10 cellular contexts compared by ENCODE assay signal in the genomic region with DNA sequence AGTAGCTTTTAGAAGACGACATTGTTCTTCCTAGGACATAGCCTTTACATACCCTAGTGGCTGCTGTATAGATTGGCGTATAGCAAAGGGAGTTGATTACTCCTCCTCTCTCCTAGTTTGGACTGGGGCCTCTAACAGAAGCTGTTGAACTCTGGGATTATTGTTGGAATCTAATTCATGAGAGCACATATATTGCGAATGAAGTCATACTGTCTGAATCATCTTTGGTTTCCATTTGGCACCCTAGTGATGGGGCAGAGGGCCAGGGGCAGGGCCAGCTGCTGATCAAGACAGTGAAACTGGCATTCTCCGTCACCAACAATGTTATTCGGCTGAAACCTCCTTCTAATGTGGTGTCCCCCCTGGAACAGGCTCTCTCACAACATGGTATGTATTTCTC. TPM values are rescaled to one million over a fixed set of nuclear protein-coding genes. Genes with fewer than 3 reads are reported as not detected.
DNase-seq lines count a peak whose midpoint lies in the region; ATAC-seq and TF ChIP-seq lines count a peak whose summit lies in the region.
"Had no signal": no experiment of that assay in that cellular context is flagged by ENCODE, and none has a peak within 500 bp of the region (broad histone marks: within the 10 kb centered on the region; RNA-seq: fewer than 3 reads in every experiment).

No MANE protein-coding gene starts in this region.

- H3K9me3 ChIP-seq in heart right ventricle (no peaks in the 10 kb centered on the region), mesenchymal stem cell (ENCODE audit: control insufficient read depth, low read length) (no peaks in the 10 kb centered on the region), aorta (ENCODE audit: control insufficient read depth, low read length) (no peaks in the 10 kb centered on the region), esophagus muscularis mucosa (no peaks in the 10 kb centered on the region)

- peak overlapping the region; percentile 62 for H4K8ac ChIP-seq in mesenchymal stem cell (ENCODE audit: low read length)

- TF ChIP-seq EP300 in esophagus muscularis mucosa (IDR thresholded peaks at IDR 0.05): no peak

- ATAC-seq in heart right ventricle (peak; percentile 25 to 89 (median 68)), aorta (ENCODE audit: low FRiP score) (peak; percentile 41), GM21447 (IDR thresholded peaks at IDR 0.05; ENCODE audit: unreplicated experiment) (no peak)

- no peak overlapping the region for H3K18ac ChIP-seq in mesenchymal stem cell (ENCODE audit: low read depth in 1 of 2, low read length in 2 of 2)

- H2BK12ac ChIP-seq in mesenchymal stem cell (ENCODE audit: low read length in 2 of 2): no peak overlapping the region

- H3K4ac ChIP-seq in mesenchymal stem cell (ENCODE audit: low read depth in 1 of 2, low read length in 2 of 2): no peak overlapping the region

- no peak overlapping the region for H2BK120ac ChIP-seq in mesenchymal stem cell (ENCODE audit: low read depth, low read length)

- no peak overlapping the region for H3K4me2 ChIP-seq in mesenchymal stem cell (ENCODE audit: low read length, poor library complexity, severe bottlenecking)

- H2BK15ac ChIP-seq in mesenchymal stem cell (ENCODE audit: low read depth, poor library complexity, severe bottlenecking): no peak overlapping the region

- H3K4me1 ChIP-seq in heart right ventricle: peaks cover 0 to 7% (median 0%) of the 10 kb centered on the region in 9 donors
- peaks cover 6% of the 10 kb centered on the region for H3K4me1 ChIP-seq in mesenchymal stem cell (ENCODE audit: control insufficient read depth, insufficient read depth, low read depth, low read length)
- peaks cover 0 to 3% of the 10 kb centered on the region in 2 donors for H3K4me1 ChIP-seq in aorta (ENCODE audit: control insufficient read depth in 1 of 2, insufficient read depth in 2 of 2, low read length in 2 of 2)
- peaks cover 0 to 7% (median 3%) of the 10 kb centered on the region in 4 donors for H3K4me1 ChIP-seq in esophagus muscularis mucosa

- TF ChIP-seq CTCF in heart right ventricle (IDR thresholded peaks at IDR 0.05): no peak
- no peak for TF ChIP-seq CTCF in cardiac fibroblast (IDR thresholded peaks at IDR 0.05; ENCODE audit: low read depth, low read length)
- no peak for TF ChIP-seq CTCF in esophagus muscularis mucosa (IDR thresholded peaks at IDR 0.05)

- H2AK5ac ChIP-seq in mesenchymal stem cell (ENCODE audit: low read length, severe bottlenecking): no peak overlapping the region

- TF ChIP-seq POLR2A in esophagus muscularis mucosa (IDR thresholded peaks at IDR 0.05; ENCODE audit: low read depth): no peak

- H3K4me3 ChIP-seq in heart right ventricle (no peak overlapping the region), cardiac fibroblast (replicated peaks in 1 of 2; ENCODE audit: low read depth in 2 of 2, low read length in 2 of 2) (no peak overlapping the region), mesenchymal stem cell (ENCODE audit: insufficient read depth in 1 of 2, low read depth in 1 of 2, low read length in 2 of 2) (peak overlapping the region in 1 of 2 experiments; percentile 23), aorta (ENCODE audit: low read length in 2 of 2) (no peak overlapping the region), esophagus muscularis mucosa (no peak overlapping the region)

- H3K9ac ChIP-seq in mesenchymal stem cell (ENCODE audit: low read length): peak overlapping the region; percentile 54

- H3K27me3 ChIP-seq in heart right ventricle (no peaks in the 10 kb centered on the region), mesenchymal stem cell (ENCODE audit: control insufficient read depth in 1 of 2, insufficient read depth in 1 of 2, low read length in 2 of 2) (no peaks in the 10 kb centered on the region), aorta (ENCODE audit: control insufficient read depth in 1 of 2, insufficient read depth in 2 of 2, low read length in 1 of 2) (no peaks in the 10 kb centered on the region), esophagus muscularis mucosa (no peaks in the 10 kb centered on the region)

- H4K91ac ChIP-seq in mesenchymal stem cell (ENCODE audit: low read length): no peak overlapping the region

- H2AFZ ChIP-seq in mesenchymal stem cell (ENCODE audit: low read depth, low read length): no peak overlapping the region

- H3K36me3 ChIP-seq in heart right ventricle (peaks cover 0 to 100% (median 44%) of the 10 kb centered on the region in 9 donors), mesenchymal stem cell (ENCODE audit: control insufficient read depth in 1 of 2, insufficient read depth in 2 of 2, low read depth in 1 of 2, low read length in 2 of 2) (peaks cover 43 to 70% of the 10 kb centered on the region in 2 experiments), aorta (ENCODE audit: control insufficient read depth in 1 of 2, insufficient read depth in 2 of 2, low read length in 1 of 2) (peaks cover 3 to 4% of the 10 kb centered on the region in 2 donors), esophagus muscularis mucosa (peaks cover 72 to 100% (median 89%) of the 10 kb centered on the region in 4 donors)

- 86 to 88% methylated on average over 5 of the region's 5 CpGs for WGBS in heart right ventricle, 2 donors
- WGBS in mesenchymal stem cell: 94% methylated on average over 5 of the region's 5 CpGs
- 15 to 20% methylated on average over 5 of the region's 5 CpGs for WGBS in aorta, 2 donors
- WGBS in esophagus muscularis mucosa: 67% methylated on average over 5 of the region's 5 CpGs

- DNase-seq in heart right ventricle: peak in 1 of 2 donors; percentile 38
- no peak for DNase-seq in cardiac septum (ENCODE audit: low spot score)
- peak; percentile 66 to 85 for DNase-seq in cardiac fibroblast (ENCODE audit: low read depth in 2 of 2)
- DNase-seq in mesenchymal stem cell: peak; percentile 24
- peak; percentile 81 to 87 for DNase-seq in aorta
- no peak for DNase-seq in stimulated activated CD4-positive, alpha-beta T cell treated with anti-CD3 and anti-CD28 coated beads, Interleukin-12 subunit alpha, Interleukin-12 subunit beta, amount 100 ng/mL, for 4 hours
- DNase-seq in esophagus muscularis mucosa (ENCODE audit: extremely low spot score): no peak
- DNase-seq: activated CD4-positive, alpha-beta T cell treated with anti-CD3 and anti-CD28 coated beads, Interleukin-2, amount 50 U/mL, for 4 hours; NCI-H446 treated with DMSO at 0.1 percent for 48 hours had no signal

- no peak overlapping the region for H3K14ac ChIP-seq in mesenchymal stem cell (ENCODE audit: low read length in 2 of 2)

- H3K79me1 ChIP-seq in mesenchymal stem cell (replicated peaks; ENCODE audit: low read length, poor library complexity, severe bottlenecking): peaks cover 2% of the 10 kb centered on the region

- H2BK5ac ChIP-seq in mesenchymal stem cell (ENCODE audit: low read depth, low read length, poor library complexity, severe bottlenecking): no peak overlapping the region

- intact Hi-C loops in heart right ventricle (cut with DNase I): loop anchor here in 1 of 10 donors (10.0 kb wide), 1 partner anchor 393 kb away; no protein-coding TSS in a partner anchor
- intact Hi-C loops in cardiac septum (cut with DNase I): no loop called here
- intact Hi-C loops in aorta (cut with DNase I): no loop called here
- intact Hi-C loops in esophagus muscularis mucosa (cut with DNase I): no loop called here

- H3K27ac ChIP-seq in heart right ventricle: peak overlapping the region in 5 of 10 donors; percentile 33 to 74 (median 54)
- peak overlapping the region; percentile 70 for H3K27ac ChIP-seq in mesenchymal stem cell (ENCODE audit: low read length, poor library complexity, severe bottlenecking)
- peak overlapping the region; percentile 20 to 92 for H3K27ac ChIP-seq in aorta (ENCODE audit: low read depth in 1 of 2, low read length in 2 of 2)
- H3K27ac ChIP-seq in esophagus muscularis mucosa (replicated peaks in 1 of 4): peak overlapping the region in 2 of 4 donors; percentile 53 to 54

- H3K23ac ChIP-seq in mesenchymal stem cell (ENCODE audit: low read length in 2 of 2): no peak overlapping the region

RNA-seq across cellular contexts. Expression of a gene that starts 40.3 kb away (rescaled TPM):
- total RNA-seq in heart right ventricle (10 to 100 TPM; 16.1 to 27.3 (median 20.6) TPM), cardiac septum (36.3 TPM), aorta (10 to 100 TPM; 37.1 to 44.5 TPM), esophagus muscularis mucosa (10 to 100 TPM; 22.9 to 34.0 (median 29.4) TPM)
- polyA plus RNA-seq in heart right ventricle (10 to 100 TPM; 12.7 to 20.6 TPM), aorta (10 to 100 TPM in 1 of 2 donors, 1 to 10 TPM in 1; 4.9 to 14.4 TPM)
- polyA plus RNA-seq in mesenchymal stem cell (2013, experiment 1 of 2): 14.9 TPM
- 14.6 TPM for polyA plus RNA-seq in mesenchymal stem cell (2013, experiment 2 of 2)

RNA-seq across cellular contexts. Expression of a gene that starts 40.3 kb away (rescaled TPM):
- total RNA-seq in heart right ventricle (10 to 100 TPM; 25.2 to 40.5 (median 31.5) TPM), cardiac septum (40.6 TPM), aorta (100 to 1,000 TPM in 1 of 2 donors, 10 to 100 TPM in 1; 64.9 to 107 TPM), esophagus muscularis mucosa (10 to 100 TPM; 71.6 to 92.3 (median 88.5) TPM)
- polyA plus RNA-seq in heart right ventricle (10 to 100 TPM; 34.1 to 51.3 TPM), aorta (100 to 1,000 TPM in 1 of 2 donors, 10 to 100 TPM in 1; 34.4 to 232 TPM)
- 29.7 TPM for polyA plus RNA-seq in mesenchymal stem cell (2013, experiment 1 of 2)
- polyA plus RNA-seq in mesenchymal stem cell (2013, experiment 2 of 2): 30.5 TPM

RNA-seq across cellular contexts. Expression of a gene that starts 40.4 kb away (rescaled TPM):
- 10 to 100 TPM in 3 of 10 donors, 1 to 10 TPM in 7; 6.0 to 12.0 (median 8.8) TPM for total RNA-seq in heart right ventricle
- 10 to 100 TPM in 1 of 2 donors, 1 to 10 TPM in 1; 5.0 to 14.2 TPM for polyA plus RNA-seq in heart right ventricle
- 9.8 TPM for total RNA-seq in cardiac septum
- 31.1 TPM for polyA plus RNA-seq in mesenchymal stem cell (2013, experiment 1 of 2)
- polyA plus RNA-seq in mesenchymal stem cell (2013, experiment 2 of 2): 31.0 TPM
- total RNA-seq in aorta: 10 to 100 TPM in 1 of 2 donors, 1 to 10 TPM in 1; 8.4 to 10.5 TPM
- polyA plus RNA-seq in aorta: 10 to 100 TPM in 1 of 2 donors, 1 to 10 TPM in 1; 4.3 to 10.7 TPM
- total RNA-seq in esophagus muscularis mucosa: 10 to 100 TPM; 10.4 to 20.7 (median 14.1) TPM

RNA-seq across cellular contexts. Expression of a gene that starts 48.6 kb away (rescaled TPM):
- total RNA-seq in heart right ventricle (10 to 100 TPM; 30.4 to 46.0 (median 34.5) TPM), cardiac septum (39.3 TPM), aorta (10 to 100 TPM; 21.8 to 28.3 TPM), esophagus muscularis mucosa (10 to 100 TPM; 23.9 to 44.2 (median 32.1) TPM)
- polyA plus RNA-seq in heart right ventricle (10 to 100 TPM; 39.6 to 44.4 TPM), aorta (10 to 100 TPM in 1 of 2 donors, 1 to 10 TPM in 1; 8.5 to 32.3 TPM)
- polyA plus RNA-seq in mesenchymal stem cell (2013, experiment 1 of 2): 8.5 TPM
- polyA plus RNA-seq in mesenchymal stem cell (2013, experiment 2 of 2): 8.1 TPM

Comparison
In these comparisons a context has a peak if more than half of its experiments do, and no peak if none do; other contexts are left out.
1. DNase-seq: peak in cardiac fibroblast (2 of 2), mesenchymal stem cell (single experiment) and aorta (2 of 2); none in cardiac septum (single experiment), stimulated activated CD4-positive, alpha-beta T cell treated with anti-CD3 and anti-CD28 coated beads, Interleukin-12 subunit alpha, Interleukin-12 subunit beta, amount 100 ng/mL, for 4 hours (single experiment) and esophagus muscularis mucosa (single experiment).